21 cellular contexts compared by ENCODE assay signal in genomic region chr12:52444647-52445595, GRCh38. TPM values are rescaled to one million over a fixed set of nuclear protein-coding genes. Genes with fewer than 3 reads are reported as not detected.
DNase-seq lines count a peak whose midpoint lies in the region; ATAC-seq, FAIRE-seq and TF ChIP-seq lines count a peak whose summit lies in the region.
"Had no signal": no experiment of that assay in that cellular context is flagged by ENCODE, and none has a peak within 500 bp of the region (broad histone marks: within the 10 kb centered on the region; RNA-seq: fewer than 3 reads in every experiment).

No MANE protein-coding gene starts in this region.

- no peak overlapping the region for H2AFZ ChIP-seq in GM23248

- no peak overlapping the region for H3K4me2 ChIP-seq in GM23248 (ENCODE audit: unreplicated experiment)

- TF ChIP-seq CTCF in RWPE2 (IDR thresholded peaks at IDR 0.05; ENCODE audit: poor library complexity, severe bottlenecking) (no peak), epithelial cell of esophagus (IDR thresholded peaks at IDR 0.05; ENCODE audit: insufficient read depth, low read depth, low read length, missing control alignments) (no peak), pancreas (IDR thresholded peaks at IDR 0.05) (no peak), lower lobe of right lung (IDR thresholded peaks at IDR 0.05) (no peak)

- H3K79me2 ChIP-seq in GM23248 (ENCODE audit: insufficient read depth), result no peaks in the 10 kb centered on the region

- H3K36me3 ChIP-seq in GM23248 (ENCODE audit: low read depth), result no peaks in the 10 kb centered on the region
- no peaks in the 10 kb centered on the region for H3K36me3 ChIP-seq in RWPE2 (ENCODE audit: low read depth)
- no peaks in the 10 kb centered on the region for H3K36me3 ChIP-seq in pancreas
- no peaks in the 10 kb centered on the region for H3K36me3 ChIP-seq in lower lobe of right lung
- H3K36me3 ChIP-seq: SJCRH30 had no signal

- peaks cover 35% of the 10 kb centered on the region for H3K4me1 ChIP-seq in GM23248 (ENCODE audit: insufficient read depth)
- H3K4me1 ChIP-seq in RWPE2 (ENCODE audit: insufficient read depth, poor library complexity, severe bottlenecking), result peaks cover 34% of the 10 kb centered on the region
- H3K4me1 ChIP-seq in pancreas, result no peaks in the 10 kb centered on the region
- no peaks in the 10 kb centered on the region for H3K4me1 ChIP-seq in lower lobe of right lung
- H3K4me1 ChIP-seq: SJCRH30 had no signal

- peaks cover 34% of the 10 kb centered on the region for H3F3A ChIP-seq in GM23248 (ENCODE audit: insufficient read depth)

- H3K9me2 ChIP-seq in GM23248 (ENCODE audit: insufficient read depth), result no peaks in the 10 kb centered on the region

- intact Hi-C loops in pancreas (cut with DNase I) (no loop called here), lower lobe of right lung (cut with DNase I) (no loop called here)

- H4K20me1 ChIP-seq in GM23248 (ENCODE audit: insufficient read depth), result no peaks in the 10 kb centered on the region

- no peak for FAIRE-seq in pancreas (lab: Jason Lieb, UNC)
- FAIRE-seq: GM12892 had no signal

- H3K4me3 ChIP-seq in GM23248 (no peak overlapping the region), RWPE2 (ENCODE audit: severe bottlenecking) (no peak overlapping the region), epithelial cell of esophagus (ENCODE audit: low read length) (no peak overlapping the region), pancreas (no peak overlapping the region), lower lobe of right lung (no peak overlapping the region)
- H3K4me3 ChIP-seq: SJCRH30 had no signal

- H3K27ac ChIP-seq in GM23248 (no peak overlapping the region), RWPE2 (ENCODE audit: poor library complexity, severe bottlenecking) (peak overlapping the region; percentile 99), pancreas (peak overlapping the region in 2 of 4 donors; percentile 58 to 60), lower lobe of right lung (no peak overlapping the region)
- H3K27ac ChIP-seq: RWPE1, SJCRH30 had no signal

- no peak for ATAC-seq in RWPE2 (ENCODE audit: low read depth)
- ATAC-seq in pancreas, result peak in 3 of 4 donors; percentile 29 to 69 (median 46)
- no peak for ATAC-seq in lower lobe of right lung

- WGBS in GM23248 (ENCODE audit: low coverage in 1 of 2, low lambda C conversion rate in 2 of 2, missing lambda C conversion rate in 2 of 2), 2 experiments, result 67% methylated on average over 10 of the region's 10 CpGs
- 44 to 51% methylated on average over 10 of the region's 10 CpGs for WGBS in pancreas, 2 donors

- H3K9me3 ChIP-seq in GM23248 (ENCODE audit: low read depth), result no peaks in the 10 kb centered on the region
- no peaks in the 10 kb centered on the region for H3K9me3 ChIP-seq in RWPE2 (ENCODE audit: severe bottlenecking)
- H3K9me3 ChIP-seq in pancreas, result no peaks in the 10 kb centered on the region
- no peaks in the 10 kb centered on the region for H3K9me3 ChIP-seq in lower lobe of right lung
- H3K9me3 ChIP-seq: SJCRH30 had no signal

- H3K27me3 ChIP-seq in GM23248 (replicated peaks; ENCODE audit: insufficient read depth), result 0 out of 2 replicates have a peak, but pooled peaks cover 9% of the 10 kb centered on the region
- H3K27me3 ChIP-seq in RWPE2 (ENCODE audit: insufficient read depth, poor library complexity, severe bottlenecking), result no peaks in the 10 kb centered on the region
- H3K27me3 ChIP-seq in pancreas, result no peaks in the 10 kb centered on the region
- H3K27me3 ChIP-seq in lower lobe of right lung (ENCODE audit: low read depth), result peaks cover 7% of the 10 kb centered on the region

- DNase-seq in GM23248 (peak; percentile 30), RWPE2 (ENCODE audit: low spot score) (no peak), epithelial cell of esophagus (ENCODE audit: low read depth) (peak; percentile 85), pancreas (no peak), DMS 273 (lab: John Stamatoyannopoulos, UW; ENCODE audit: unreplicated experiment) (no peak), lower lobe of right lung (no peak), NCI-H2029 (lab: John Stamatoyannopoulos, UW) (no peak), NCI-H1436 treated with DMSO at 0.1 percent for 48 hours (lab: John Stamatoyannopoulos, UW) (no peak)
- DNase-seq: GF-D8, GOT3, KG1, NCI-H1092, NCI-H1694 treated with DMSO at 0.1 percent for 48 hours, NCI-H345, NCI-H69, SJCRH30 had no signal

- H3K9ac ChIP-seq in GM23248, result no peak overlapping the region

- in situ Hi-C loops in GM23248 (cut with MboI), result no loop called here

RNA-seq across cellular contexts. Expression of gene KRT6B, which starts 7.0 kb away (rescaled TPM):
- total RNA-seq in GM23248 (2014; rRNA removed; shearing (Covaris generic)), result not detected in 2 replicates
- not detected in 2 replicates for polyA plus RNA-seq in GM23248 (2016; fragmentation: Nextera tagmentation; extraction: Ambion mirVana)
- 1 to 10 TPM in 2 of 6 donors, under 1 TPM in 3, not detected in 1; 0.08 to 3.6 (median 0.20) TPM for total RNA-seq in pancreas
- under 1 TPM in 1 of 2 donors, not detected in 1; 0.23 TPM for polyA plus RNA-seq in pancreas
- not detected for total RNA-seq in lower lobe of right lung
- total RNA-seq: A673, Daoy, SJCRH30 had no signal
- polyA plus RNA-seq: CD14-positive monocyte had no signal

RNA-seq across cellular contexts. Expression of gene KRT75, which starts 10.8 kb away (rescaled TPM):
- total RNA-seq in GM23248 (2014; rRNA removed; shearing (Covaris generic)), result not detected in 2 replicates
- polyA plus RNA-seq in GM23248 (2016; fragmentation: Nextera tagmentation; extraction: Ambion mirVana), result not detected in 2 replicates
- not detected for total RNA-seq in pancreas
- not detected for polyA plus RNA-seq in pancreas
- not detected for total RNA-seq in lower lobe of right lung
- total RNA-seq: A673, SJCRH30 had no signal
- polyA plus RNA-seq: CD14-positive monocyte had no signal

RNA-seq across cellular contexts. Expression of gene KRT6C, which starts 28.7 kb away (rescaled TPM):
- not detected in 2 replicates for total RNA-seq in GM23248 (2014; rRNA removed; shearing (Covaris generic))
- polyA plus RNA-seq in GM23248 (2016; fragmentation: Nextera tagmentation; extraction: Ambion mirVana) (not detected in 2 replicates), pancreas (not detected)
- total RNA-seq in pancreas (not detected), lower lobe of right lung (not detected)
- total RNA-seq: A673, Daoy, SJCRH30 had no signal
- polyA plus RNA-seq: CD14-positive monocyte had no signal

RNA-seq across cellular contexts. Expression of gene KRT82, which starts 38.8 kb away (rescaled TPM):
- not detected in 2 replicates for total RNA-seq in GM23248 (2014; rRNA removed; shearing (Covaris generic))
- polyA plus RNA-seq in GM23248 (2016; fragmentation: Nextera tagmentation; extraction: Ambion mirVana), result not detected in 2 replicates
- not detected for total RNA-seq in pancreas
- not detected for polyA plus RNA-seq in pancreas
- not detected for total RNA-seq in lower lobe of right lung
- total RNA-seq: A673, Daoy, SJCRH30 had no signal
- polyA plus RNA-seq: CD14-positive monocyte had no signal

RNA-seq across cellular contexts. Expression of gene KRT6A, which starts 48.1 kb away (rescaled TPM):
- total RNA-seq in GM23248 (2014; rRNA removed; shearing (Covaris generic)), result not detected in 2 replicates
- not detected in 2 replicates for polyA plus RNA-seq in GM23248 (2016; fragmentation: Nextera tagmentation; extraction: Ambion mirVana)
- 1 to 10 TPM in 1 of 6 donors, not detected in 5; 2.2 TPM for total RNA-seq in pancreas
- under 1 TPM; 0.15 to 0.82 TPM for polyA plus RNA-seq in pancreas
- total RNA-seq in lower lobe of right lung, result 0.74 TPM
- total RNA-seq: Daoy, SJCRH30 had no signal
- polyA plus RNA-seq: CD14-positive monocyte had no signal

Comparison
In these comparisons a context has a peak if more than half of its experiments do, and no peak if none do; other contexts are left out.
1. DNase-seq: peak in GM23248 (single experiment) and epithelial cell of esophagus (single experiment); none in RWPE2 (single experiment), pancreas (0 of 6), DMS 273 (single experiment), lower lobe of right lung (single experiment), NCI-H2029 (single experiment) and NCI-H1436 treated with DMSO at 0.1 percent for 48 hours (single experiment).
2. ATAC-seq: peak in pancreas (3 of 4); none in RWPE2 (single experiment) and lower lobe of right lung (0 of 2).